In genomic region chr10:58384999-58385783, GRCh38 we compare ENCODE assay signal across 8 cellular contexts. TPM values are rescaled to one million over a fixed set of nuclear protein-coding genes. Genes with fewer than 3 reads are reported as not detected.
A peak's percentile ranks its signal among the peaks of the same experiment; 100 is the strongest.
DNase-seq lines count a peak whose midpoint lies in the region; ATAC-seq, FAIRE-seq and TF ChIP-seq lines count a peak whose summit lies in the region.

TFAM (plus strand) TSS chr10:58385410; CDS start chr10:58385548, 138 bp downstream.

- H3K9me3 ChIP-seq in H1 (ENCODE audit: insufficient read depth in 2 of 2, low read depth in 1 of 2, low read length in 1 of 2): no peaks in the 10 kb centered on the region

- H3K9ac ChIP-seq in H1 (replicated peaks in 1 of 4; ENCODE audit: extremely low read depth in 1 of 4, low read depth in 3 of 4, low read length in 3 of 4) (peak within 1 kb of the TSS; percentile 88 to 97 (median 95)), mesendoderm (ENCODE audit: low read length) (peak within 1 kb of the TSS; percentile 98)

- no peak within 1 kb of the TSS for H3K4ac ChIP-seq in H1 (replicated peaks; ENCODE audit: insufficient read length, low read depth, low read length)
- peak within 1 kb of the TSS; percentile 87 for H3K4ac ChIP-seq in mesendoderm (ENCODE audit: low read depth, low read length)

- no peak within 1 kb of the TSS for H2BK20ac ChIP-seq in H1 (ENCODE audit: low read length)

- H2AK5ac ChIP-seq in H1 (ENCODE audit: low read depth, low read length): no peak within 1 kb of the TSS
- no peak within 1 kb of the TSS for H2AK5ac ChIP-seq in mesendoderm (ENCODE audit: low read length)

- H3K23me2 ChIP-seq in H1 (ENCODE audit: low read depth, low read length): 0 out of 2 replicates have a peak, but pooled peaks cover 4% of the 10 kb centered on the region

- TF ChIP-seq POLR2A in H1 (IDR thresholded peaks at IDR 0.05; ENCODE audit: control extremely low read depth in 1 of 2, low read depth in 2 of 2, low read length in 2 of 2): peak; percentile 92 to 98

- H3K4me2 ChIP-seq in H1 (ENCODE audit: insufficient read depth in 1 of 2, low read depth in 2 of 2, low read length in 2 of 2): peak within 1 kb of the TSS; percentile 61 to 79
- H3K4me2 ChIP-seq in mesendoderm (ENCODE audit: low read length): peak within 1 kb of the TSS; percentile 56

- no peak within 1 kb of the TSS for H3K14ac ChIP-seq in H1 (ENCODE audit: insufficient read length)

- FAIRE-seq in H1 (lab: Jason Lieb, UNC): no peak

- H3K56ac ChIP-seq in H1 (replicated peaks; ENCODE audit: insufficient read length, low read depth, low read length): peak within 1 kb of the TSS; percentile 97
- H3K56ac ChIP-seq in mesendoderm (ENCODE audit: low read length): peak within 1 kb of the TSS; percentile 99

- peak in 1 of 2 experiments; percentile 33; a peak in 1 of 3 replicates for TF ChIP-seq EP300 in H1 (IDR thresholded peaks at IDR 0.05; ENCODE audit: borderline replicate concordance in 1 of 2, low read depth in 2 of 2, low read length in 2 of 2)

- peak in 2 of 3 experiments; percentile 34 to 46 for TF ChIP-seq CTCF in H1 (IDR thresholded peaks at IDR 0.05; ENCODE audit: control extremely low read depth in 1 of 3, insufficient read depth in 1 of 3, low read depth in 1 of 3, low read length in 3 of 3)

- peak within 1 kb of the TSS; percentile 97 for H4K5ac ChIP-seq in H1 (ENCODE audit: insufficient read length, low read depth, low read length)
- H4K5ac ChIP-seq in mesendoderm (ENCODE audit: low read length): no peak within 1 kb of the TSS

- peak within 1 kb of the TSS; percentile 95 for H4K91ac ChIP-seq in H1 (replicated peaks; ENCODE audit: insufficient read length, low read length)

- H3K79me1 ChIP-seq in H1 (ENCODE audit: low read depth, low read length): no peaks in the 10 kb centered on the region; the same call in 1 of the 2 replicates
- peaks cover 4% of the 10 kb centered on the region for H3K79me1 ChIP-seq in mesendoderm (ENCODE audit: low read length)

- peaks cover 5 to 31% of the 10 kb centered on the region in 2 experiments; a peak in 3 of 4 replicates for H3K79me2 ChIP-seq in H1 (ENCODE audit: control insufficient read depth in 1 of 2, insufficient read depth in 2 of 2, low read length in 2 of 2)
- H3K79me2 ChIP-seq in mesendoderm (ENCODE audit: control insufficient read depth, insufficient read depth, low read length): peaks cover 24% of the 10 kb centered on the region

- H4K8ac ChIP-seq in H1 (ENCODE audit: extremely low read depth, insufficient read depth, low read length): peak within 1 kb of the TSS; percentile 97; the same call in 1 of the 2 replicates
- H4K8ac ChIP-seq in mesendoderm (ENCODE audit: low read depth, low read length): no peak within 1 kb of the TSS

- POLR2A ChIA-PET in H1 (lab: Charles Lee; ENCODE audit: partially characterized antibody): interaction anchor here (0.7 to 3.0 kb wide), 14 partner anchors 8 to 117 kb away, joined by 3 to 21 read pairs (median 3); partner anchors contain the start of genes CISD1 and UBE2D1

- DNase-seq in COR-L47 (lab: John Stamatoyannopoulos, UW): peak; percentile 90
- DNase-seq in HS-5 (ENCODE audit: low read depth): peak; percentile 56
- peak; percentile 68 for DNase-seq in NK-92 (lab: John Stamatoyannopoulos, UW; ENCODE audit: unreplicated experiment)
- DNase-seq in activated CD8-positive, alpha-beta memory T cell treated with anti-CD3 and anti-CD28 coated beads for 4 hours (ENCODE audit: low read depth in 2 of 2): peak; percentile 94 to 98
- DNase-seq in H1 (ENCODE audit: low read depth in 1 of 2, low spot score in 2 of 2): peak; percentile 53 to 96
- peak; percentile 92 for DNase-seq in mesendoderm
- peak; percentile 98 for DNase-seq in stimulated activated CD8-positive, alpha-beta memory T cell treated with anti-CD3 and anti-CD28 coated beads, Interleukin-15, amount 100 ng/mL, for 1 hour (ENCODE audit: low read depth)

- H2BK120ac ChIP-seq in H1 (replicated peaks; ENCODE audit: low read depth, low read length) (no peak within 1 kb of the TSS), mesendoderm (ENCODE audit: low read depth, low read length) (peak within 1 kb of the TSS; percentile 16)

- H2BK15ac ChIP-seq in H1 (ENCODE audit: low read length) (no peak within 1 kb of the TSS), mesendoderm (replicated peaks; ENCODE audit: low read depth) (no peak within 1 kb of the TSS)

- no peaks in the 10 kb centered on the region for H4K20me1 ChIP-seq in H1 (replicated peaks in 1 of 2; ENCODE audit: control insufficient read depth in 1 of 2, insufficient read depth in 2 of 2, low read length in 2 of 2)

- 2% methylated on average over 44 of the region's 65 CpGs; no CpG with 5 or more reads in 1 of the 2 experiments for WGBS in H1 (ENCODE audit: extremely low coverage in 1 of 2, insufficient coverage in 1 of 2, insufficient read length in 1 of 2, insufficient replicate concordance in 2 of 2, low coverage in 1 of 2, low lambda C conversion rate in 2 of 2, missing lambda C conversion rate in 1 of 2), 2 experiments
- no CpG with 5 or more reads among the region's 65 CpGs for WGBS in mesendoderm (ENCODE audit: extremely low coverage, insufficient coverage, low lambda C conversion rate)

- peak in 1 of 2 experiments; percentile 7; a peak in 1 of 4 replicates for TF ChIP-seq RAD21 in H1 (IDR thresholded peaks at IDR 0.05 in 1 of 2, conservative IDR thresholded peaks at IDR 0.05 in 1 of 2; ENCODE audit: low read depth in 2 of 2, low read length in 2 of 2)

- H3K36me3 ChIP-seq in H1 (ENCODE audit: control insufficient read depth in 2 of 4, insufficient read depth in 4 of 4, low read length in 3 of 4) (peaks cover 8 to 33% (median 16%) of the 10 kb centered on the region in 4 experiments; a peak in 5 of 8 replicates), mesendoderm (ENCODE audit: control insufficient read depth, insufficient read depth, low read length) (peaks cover 2% of the 10 kb centered on the region)

- CTCF ChIA-PET in H1 (lab: Charles Lee; ENCODE audit: partially characterized antibody): interaction anchor here (0.5 to 5.4 kb wide), 9 partner anchors 24 to 146 kb away, joined by 3 to 36 read pairs (median 3); no protein-coding TSS in a partner anchor

- H3K23ac ChIP-seq in H1 (ENCODE audit: insufficient read length) (no peak within 1 kb of the TSS), mesendoderm (ENCODE audit: low read length) (peak within 1 kb of the TSS; percentile 74)

- peaks cover 0 to 4% (median 1%) of the 10 kb centered on the region in 4 experiments; a peak in 3 of 7 replicates for H3K4me1 ChIP-seq in H1 (replicated peaks in 1 of 4; ENCODE audit: control insufficient read depth in 3 of 4, insufficient read depth in 4 of 4, low read length in 3 of 4)
- no peaks in the 10 kb centered on the region for H3K4me1 ChIP-seq in mesendoderm (ENCODE audit: control insufficient read depth, low read depth, low read length)

- peak within 1 kb of the TSS; percentile 19; the same call in 1 of the 2 replicates for H2BK12ac ChIP-seq in H1 (ENCODE audit: low read depth, low read length)

- ATAC-seq in GM19468 (IDR thresholded peaks at IDR 0.05; ENCODE audit: extremely low read depth, unreplicated experiment): peak; percentile 71

- H3K27ac ChIP-seq in H1 (ENCODE audit: low read depth, low read length) (peak within 1 kb of the TSS; percentile 90), mesendoderm (ENCODE audit: low read depth, low read length) (peak within 1 kb of the TSS; percentile 98)

- peak within 1 kb of the TSS; percentile 98 for H3K18ac ChIP-seq in H1 (ENCODE audit: extremely low read depth, low read length)
- H3K18ac ChIP-seq in mesendoderm (ENCODE audit: low read length): peak within 1 kb of the TSS; percentile 87

- peak within 1 kb of the TSS; percentile 96 for H2BK5ac ChIP-seq in H1 (ENCODE audit: low read depth, low read length)
- peak within 1 kb of the TSS; percentile 86 for H2BK5ac ChIP-seq in mesendoderm (ENCODE audit: low read length)

- peak within 1 kb of the TSS; percentile 86 for H2AFZ ChIP-seq in H1 (ENCODE audit: low read length)

- H3K27me3 ChIP-seq in H1 (replicated peaks in 1 of 4; ENCODE audit: control insufficient read depth in 3 of 4, extremely low read depth in 1 of 4, insufficient read depth in 3 of 4, low read length in 3 of 4) (no peaks in the 10 kb centered on the region), mesendoderm (ENCODE audit: insufficient read depth, low read length, poor library complexity) (no peaks in the 10 kb centered on the region)

- H3K4me3 ChIP-seq in H1 (ENCODE audit: extremely low read depth in 1 of 4, insufficient read depth in 2 of 4, low read depth in 3 of 4, low read length in 4 of 4) (peak within 1 kb of the TSS; percentile 80 to 98 (median 94)), mesendoderm (ENCODE audit: low read length) (peak within 1 kb of the TSS; percentile 87)

TF ChIP-seq in H1, 55 proteins besides CTCF, POLR2A, EP300 and RAD21 (continues in another document):
- TF ChIP-seq SIRT6 (IDR thresholded peaks at IDR 0.05; ENCODE audit: low read length): no peak
- TF ChIP-seq FOSL1 (IDR thresholded peaks at IDR 0.05; ENCODE audit: insufficient read depth, low read depth, low read length): no peak
- no peak for TF ChIP-seq SUZ12 (IDR thresholded peaks at IDR 0.05; ENCODE audit: low read length)
- TF ChIP-seq TBP (IDR thresholded peaks at IDR 0.05; ENCODE audit: low read depth, low read length): peak; percentile 62; the same call in 1 of the 2 replicates
- TF ChIP-seq GTF2F1 (IDR thresholded peaks at IDR 0.05; ENCODE audit: borderline replicate concordance, low read depth, low read length): no peak
- no peak for TF ChIP-seq CBX8 (IDR thresholded peaks at IDR 0.05; ENCODE audit: borderline replicate concordance, low read depth, low read length)
- TF ChIP-seq CREB1 (IDR thresholded peaks at IDR 0.05): peak; percentile 20; the same call in 1 of the 2 replicates
- TF ChIP-seq ZNF274 (IDR thresholded peaks at IDR 0.05; ENCODE audit: borderline replicate concordance, extremely low read depth, low read length): no peak
- no peak for TF ChIP-seq ATF3 (IDR thresholded peaks at IDR 0.05; ENCODE audit: insufficient read depth, low read depth, low read length)
- no peak for TF ChIP-seq CTBP2 (IDR thresholded peaks at IDR 0.05; ENCODE audit: borderline replicate concordance, insufficient read depth, insufficient read length, low read length)

RNA-seq across cellular contexts. Expression of gene TFAM, which starts in this region (rescaled TPM):
- 97.3 and 97.5 TPM in 2 replicates for total RNA-seq in H1 (2021; fragmentation: NEBNext Ultra II Directional; extraction: Animal tissue kit (Norgen Biotek cat#: 25700))
- 29.3 and 34.0 TPM in 2 replicates for polyA plus RNA-seq in H1 (2011; rRNA removed)
- polyA plus RNA-seq in H1 (2011; cell fraction: cytosol; rRNA removed): 30.0 TPM
- 26.3 TPM for polyA plus RNA-seq in H1 (2011; cell fraction: nucleus; rRNA removed)
- polyA plus RNA-seq in H1 (2012, experiment 1 of 2): 40.4 to 58.0 TPM (median 43.5 TPM) in 4 replicates
- 3.9 TPM for polyA plus RNA-seq in H1 (2012, experiment 2 of 2)
- polyA plus RNA-seq in H1 (2013, experiment 1 of 2): 89.9 TPM
- 94.8 TPM for polyA plus RNA-seq in H1 (2013, experiment 2 of 2)
- 20.7 and 23.3 TPM in 2 replicates for polyA minus RNA-seq in H1 (2011; rRNA and poly(A)+ RNA removed)
- 20.2 TPM for polyA minus RNA-seq in H1 (2011; cell fraction: cytosol; rRNA and poly(A)+ RNA removed)
- polyA minus RNA-seq in H1 (2011; cell fraction: nucleus; rRNA and poly(A)+ RNA removed): 28.5 TPM
- 106 TPM for polyA plus RNA-seq in mesendoderm (2013, experiment 1 of 2)
- polyA plus RNA-seq in mesendoderm (2013, experiment 2 of 2): 110 TPM

Comparison
In these comparisons a context has a peak if more than half of its experiments do, and no peak if none do; other contexts are left out.
1. Peak in every context shown above with its lines: DNase-seq, ATAC-seq, H3K4me3 ChIP-seq and H3K27ac ChIP-seq.